In the genomic region with DNA sequence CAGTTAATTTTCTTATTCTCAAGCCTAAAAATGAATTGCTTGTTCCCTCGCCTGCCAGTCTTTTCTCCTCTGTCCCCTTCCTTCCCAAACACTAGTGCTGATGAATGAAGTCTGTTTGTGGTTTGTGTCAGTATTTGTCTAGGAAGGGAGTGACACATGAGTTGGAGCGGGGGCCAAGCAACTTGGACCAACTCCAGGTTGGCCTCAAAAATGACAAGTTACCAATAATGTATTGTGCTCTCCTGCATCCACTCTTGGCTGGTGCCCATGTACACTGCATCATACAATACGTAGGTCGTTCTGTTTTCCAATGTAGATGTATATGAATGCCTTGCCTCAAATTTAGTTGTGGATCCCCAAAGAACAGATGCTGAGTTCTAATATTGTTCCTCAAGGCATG, we compare ENCODE assay signal across 25 cellular contexts.
A peak's percentile ranks its signal among the peaks of the same experiment; 100 is the strongest.
DNase-seq lines count a peak whose midpoint lies in the region; ATAC-seq and TF ChIP-seq lines count a peak whose summit lies in the region.
"Had no signal": no experiment of that assay in that cellular context is flagged by ENCODE, and none has a peak within 500 bp of the region (broad histone marks: within the 10 kb centered on the region; RNA-seq: fewer than 3 reads in every experiment).

No MANE protein-coding gene starts in this region.

- H3K4me3 ChIP-seq in smooth muscle cell: no peak overlapping the region
- H3K4me3 ChIP-seq: ascending aorta, transverse colon had no signal

- H4K20me1 ChIP-seq in smooth muscle cell (ENCODE audit: low read depth): no peaks in the 10 kb centered on the region

- DNase-seq in M059J (ENCODE audit: low read depth) (peak; percentile 72), RPMI7951 (ENCODE audit: low read depth) (peak; percentile 0), foreskin keratinocyte (peak in 1 of 2 donors; percentile 27), smooth muscle cell (lab: John Stamatoyannopoulos, UW; ENCODE audit: unreplicated experiment) (no peak), superior temporal gyrus (ENCODE audit: extremely low spot score) (no peak)
- DNase-seq: activated CD4-positive, alpha-beta T cell treated with anti-CD3 and anti-CD28 coated beads, Interleukin-2, amount 50 U/mL, for 48 hours; activated naive CD4-positive, alpha-beta T cell treated with anti-CD3 and anti-CD28 coated beads, Interleukin-2, amount 10 ng/mL, durations not matched to agents 7 days and 5 days; activated T-cell treated with anti-CD3 and anti-CD28 coated beads, Interleukin-2, amount 50 U/mL, for 24 hours; AML-193; endodermal cell; HCEC 1CT; hippocampal formation; naive thymus-derived CD4-positive, alpha-beta T cell; NCI-H1694 treated with DMSO at 0.1 percent for 48 hours; NCI-H524; SIG-M5; stimulated activated CD4-positive, alpha-beta T cell treated with anti-CD3 and anti-CD28 coated beads, Interleukin-1b, Interleukin-23, amount 100 ng/mL, for 48 hours; stimulated activated naive CD8-positive, alpha-beta T cell treated with anti-CD3 and anti-CD28 coated beads, Interleukin-15, Interleukin-2, amounts not matched to agents 100 U/mL and 50 U/mL, for 24 hours; T-helper 17 cell; transverse colon; WERI-Rb-1 had no signal

- no peaks in the 10 kb centered on the region for H3K36me3 ChIP-seq in smooth muscle cell (ENCODE audit: low read depth)
- H3K36me3 ChIP-seq: ascending aorta, transverse colon, WERI-Rb-1 had no signal

- no peaks in the 10 kb centered on the region for H3F3A ChIP-seq in smooth muscle cell (ENCODE audit: low read depth)

- H3K27me3 ChIP-seq in foreskin keratinocyte (no peaks in the 10 kb centered on the region), smooth muscle cell (ENCODE audit: low read depth) (no peaks in the 10 kb centered on the region)
- H3K27me3 ChIP-seq: ascending aorta, transverse colon had no signal

- no peak overlapping the region for H2AFZ ChIP-seq in smooth muscle cell (ENCODE audit: low read depth)
- H2AFZ ChIP-seq: parathyroid adenoma had no signal

- no peak overlapping the region for H3K4me2 ChIP-seq in smooth muscle cell

- ATAC-seq in foreskin keratinocyte (peak; percentile 30), HG02970 (IDR thresholded peaks at IDR 0.05; ENCODE audit: low FRiP score, unreplicated experiment) (no peak), GM21825 (IDR thresholded peaks at IDR 0.05; ENCODE audit: unreplicated experiment) (no peak)
- ATAC-seq: naive thymus-derived CD4-positive, alpha-beta T cell; stimulated activated naive CD8-positive, alpha-beta T cell treated with anti-CD3 and anti-CD28 coated beads, Interleukin-15, Interleukin-2, amounts not matched to agents 100 U/mL and 50 U/mL, for 24 hours; T-helper 17 cell had no signal

- peaks cover 13% of the 10 kb centered on the region for H3K4me1 ChIP-seq in foreskin keratinocyte
- H3K4me1 ChIP-seq in smooth muscle cell (ENCODE audit: low read depth): peaks cover 15% of the 10 kb centered on the region
- H3K4me1 ChIP-seq: ascending aorta, parathyroid adenoma, transverse colon had no signal

- TF ChIP-seq CTCF in foreskin keratinocyte (conservative IDR thresholded peaks at IDR 0.05) (no peak), smooth muscle cell (IDR thresholded peaks at IDR 0.05; ENCODE audit: borderline replicate concordance, insufficient read depth, poor library complexity, severe bottlenecking) (no peak)

- no peak overlapping the region for H3K9ac ChIP-seq in smooth muscle cell (ENCODE audit: low read depth)
- H3K9ac ChIP-seq: parathyroid adenoma had no signal

- 73% methylated on average over 4 of the region's 4 CpGs for WGBS in smooth muscle cell (ENCODE audit: low lambda C conversion rate)

- H3K79me2 ChIP-seq in smooth muscle cell (ENCODE audit: low read depth): no peaks in the 10 kb centered on the region
- H3K79me2 ChIP-seq: parathyroid adenoma had no signal

- H3K27ac ChIP-seq in foreskin keratinocyte (no peak overlapping the region), smooth muscle cell (ENCODE audit: low read depth) (peak overlapping the region; percentile 62)
- H3K27ac ChIP-seq: ascending aorta, parathyroid adenoma, transverse colon, WERI-Rb-1 had no signal

- H3K9me3 ChIP-seq in smooth muscle cell (replicated peaks; ENCODE audit: low read depth): peaks cover 4% of the 10 kb centered on the region
- H3K9me3 ChIP-seq: ascending aorta, transverse colon had no signal

Comparison
In these comparisons a context has a peak if more than half of its experiments do, and no peak if none do; other contexts are left out.
1. DNase-seq: peak in M059J (single experiment) and RPMI7951 (single experiment); none in smooth muscle cell (single experiment) and superior temporal gyrus (single experiment).